12 cellular contexts compared by ENCODE assay signal in the genomic region with DNA sequence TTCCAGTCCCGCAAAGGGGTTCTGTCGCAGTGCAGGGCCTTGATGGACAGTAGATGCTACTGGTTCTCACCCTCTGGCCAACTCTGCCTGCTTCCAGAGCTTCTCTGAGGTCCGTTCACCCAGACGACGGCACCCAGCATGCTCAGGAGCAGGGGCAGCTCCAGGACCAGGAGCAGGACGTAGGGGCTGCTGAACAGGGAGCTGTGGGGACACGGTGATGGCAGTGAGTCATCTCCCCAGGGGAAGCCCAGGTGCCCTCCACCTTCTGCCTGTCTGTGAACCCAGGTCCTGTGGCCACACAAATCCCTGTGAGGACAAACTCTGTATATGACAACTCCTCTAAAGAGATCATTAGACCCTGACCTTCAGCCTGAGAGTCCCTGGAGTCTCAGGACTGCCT. TPM values are rescaled to one million over a fixed set of nuclear protein-coding genes. Genes with fewer than 3 reads are reported as not detected.
"Had no signal": no experiment of that assay in that cellular context is flagged by ENCODE, and none has a peak within 500 bp of the region (broad histone marks: within the 10 kb centered on the region; RNA-seq: fewer than 3 reads in every experiment).

No MANE protein-coding gene starts in this region.

- H3K36me3 ChIP-seq: HAP-1 had no signal

- H3K27ac Mint-ChIP-seq: HFFc6, IgD-negative memory B cell had no signal

- H3K9me3 Mint-ChIP-seq: IgD-negative memory B cell had no signal

- H3K4me1 ChIP-seq: HAP-1 had no signal

- H3K36me3 Mint-ChIP-seq: IgD-negative memory B cell had no signal

- H3K27ac ChIP-seq: GM23248, HL-60 had no signal

- ATAC-seq: HCT116, HepG2 had no signal

- H3K4me3 Mint-ChIP-seq: HFFc6, IgD-negative memory B cell had no signal

- DNase-seq: GM23248, GOT3, H7, HFFc6, KBM-7 had no signal

- H3K9me3 ChIP-seq: HAP-1 had no signal

- H3K4me3 ChIP-seq: GM23248, HAP-1 had no signal

RNA-seq across cellular contexts. Expression of a gene that starts 3.4 kb away (rescaled TPM):
- total RNA-seq: H7, HepG2, HFFc6 had no signal
- polyA plus RNA-seq: HepG2 had no signal

RNA-seq across cellular contexts. Expression of a gene that starts 18.0 kb away (rescaled TPM):
- total RNA-seq: GM23248, H4, H7, HepG2, HFFc6, HT1080 had no signal
- polyA plus RNA-seq: GM23248, HepG2 had no signal

RNA-seq across cellular contexts. Expression of a gene that starts 18.1 kb away (rescaled TPM):
- total RNA-seq: GM23248, H4, H7, HepG2, HFFc6, HT1080 had no signal
- polyA plus RNA-seq: GM23248, HepG2, IgD-negative memory B cell had no signal

RNA-seq across cellular contexts. Expression of a gene that starts 42.7 kb away (rescaled TPM):
- total RNA-seq: GM23248, H4, H7, HepG2, HFFc6, HT1080 had no signal
- polyA plus RNA-seq: GM23248, HepG2, IgD-negative memory B cell had no signal
